ENCODE assay signal across 22 cellular contexts in the genomic region with DNA sequence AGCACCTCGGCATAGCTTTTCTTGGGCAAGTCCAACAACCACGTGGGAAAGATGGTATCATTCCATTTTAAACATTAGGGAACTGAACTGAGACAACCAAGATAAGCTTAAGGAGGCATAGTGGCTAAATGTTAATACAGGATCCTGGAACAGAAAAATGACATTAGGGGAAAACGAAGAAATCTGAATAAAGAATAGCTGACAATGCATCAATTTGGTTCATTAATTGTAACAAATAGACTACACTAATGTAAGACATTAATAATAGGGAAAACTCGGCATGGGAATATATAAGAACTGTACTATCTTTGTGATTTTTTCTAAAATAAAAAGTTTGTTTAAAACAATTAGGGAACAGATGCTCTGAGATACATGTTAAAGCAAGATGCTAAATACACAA.
DNase-seq lines count a peak whose midpoint lies in the region; ATAC-seq, FAIRE-seq and TF ChIP-seq lines count a peak whose summit lies in the region.
"Had no signal": no experiment of that assay in that cellular context is flagged by ENCODE, and none has a peak within 500 bp of the region (broad histone marks: within the 10 kb centered on the region; RNA-seq: fewer than 3 reads in every experiment).

No MANE protein-coding gene starts in this region.

- no peak overlapping the region for H3K4ac ChIP-seq in IMR-90 (ENCODE audit: low read depth, low read length)

- FAIRE-seq in A549 (lab: Jason Lieb, UNC) = no peak
- FAIRE-seq in frontal cortex (lab: Jason Lieb, UNC) = peak; percentile 6
- FAIRE-seq: A204.1, D721Med, G401.6, GM12891, GM19239 had no signal

- WGBS in A549 (ENCODE audit: missing lambda C conversion rate) = 76% methylated on average over 4 of the region's 4 CpGs
- no CpG with 5 or more reads among the region's 4 CpGs for WGBS in IMR-90 (ENCODE audit: extremely low coverage in 2 of 2, insufficient read length in 1 of 2), 2 experiments
- 97% methylated on average over 4 of the region's 4 CpGs for WGBS in mammary epithelial cell (ENCODE audit: low coverage, missing lambda C conversion rate)

- ATAC-seq in A549 (no peak), IMR-90 (ENCODE audit: low read depth) (no peak), thoracic aorta (ENCODE audit: insufficient number of reproducible peaks, low FRiP score, low read depth) (peak; percentile 46)
- ATAC-seq: CD8-positive, alpha-beta T cell had no signal

- 0 out of 3 replicates have a peak, but pooled peaks cover 4% of the 10 kb centered on the region for H3K9me3 ChIP-seq in A549
- no peaks in the 10 kb centered on the region for H3K9me3 ChIP-seq in IMR-90 (ENCODE audit: control insufficient read depth, insufficient read depth, low read length)
- no peaks in the 10 kb centered on the region for H3K9me3 ChIP-seq in thoracic aorta
- no peaks in the 10 kb centered on the region for H3K9me3 ChIP-seq in mammary epithelial cell (replicated peaks; ENCODE audit: insufficient read depth, low read length)
- H3K9me3 ChIP-seq in tibial artery = no peaks in the 10 kb centered on the region

- no peak overlapping the region for H3K18ac ChIP-seq in IMR-90 (ENCODE audit: low read depth, low read length)

- no peak for TF ChIP-seq CTCF in A549 (IDR thresholded peaks at IDR 0.05)
- TF ChIP-seq CTCF in IMR-90 (conservative IDR thresholded peaks at IDR 0.05; ENCODE audit: low read depth, low read length) = no peak
- no peak for TF ChIP-seq CTCF in thoracic aorta (IDR thresholded peaks at IDR 0.05)
- TF ChIP-seq CTCF in mammary epithelial cell (conservative IDR thresholded peaks at IDR 0.05 in 1 of 2, IDR thresholded peaks at IDR 0.05 in 1 of 2; ENCODE audit: extremely low read depth in 1 of 2, insufficient read depth in 1 of 2, low read depth in 1 of 2, low read length in 2 of 2) = no peak
- TF ChIP-seq CTCF in tibial artery (IDR thresholded peaks at IDR 0.05) = no peak

- DNase-seq in A549 (ENCODE audit: low read depth in 1 of 2, low spot score in 1 of 2) (no peak), IMR-90 (no peak), frontal cortex (ENCODE audit: low spot score in 2 of 2) (no peak), thoracic aorta (ENCODE audit: low spot score) (no peak), midbrain (lab: John Stamatoyannopoulos, UW) (no peak), mammary epithelial cell (no peak), tibial artery (no peak)
- DNase-seq: 8988T; AML-193; Caco-2; Calu3; CD4-positive, alpha-beta T cell; CD8-positive, alpha-beta T cell; DMS79 treated with DMSO at 0.1 percent for 48 hours; GF-D8 had no signal

- no peak overlapping the region for H4K5ac ChIP-seq in IMR-90 (ENCODE audit: low read depth, low read length)

- H2BK5ac ChIP-seq in IMR-90 (ENCODE audit: low read depth, low read length, poor library complexity, severe bottlenecking) = no peak overlapping the region

- no peak overlapping the region for H3K56ac ChIP-seq in IMR-90 (ENCODE audit: extremely low read depth, insufficient read depth, low read length)

- H4K8ac ChIP-seq in IMR-90 (ENCODE audit: low read depth in 2 of 2, low read length in 2 of 2) = no peak overlapping the region

- no peak overlapping the region for H2BK15ac ChIP-seq in IMR-90 (ENCODE audit: low read depth, low read length)

- CTCF ChIA-PET in A549 (lab: Yijun Ruan, JAX) = interaction anchor here (0.6 to 1.9 kb wide), 4 partner anchors 63 to 804 kb away, joined by 3 to 6 read pairs (median 4); no protein-coding TSS in a partner anchor
- CTCF ChIA-PET in IMR-90 (lab: Yijun Ruan, JAX) = no interaction called here
- CTCF ChIA-PET in mammary epithelial cell (lab: Charles Lee; ENCODE audit: low non-redundant PET) = no interaction called here

- dilution Hi-C loops in IMR-90 (cut with HindIII; ENCODE audit: low sequenced_read_pairs, unreplicated experiment) = no loop called here
- dilution Hi-C loops in mammary epithelial cell (cut with HindIII; ENCODE audit: low sequenced_read_pairs) = no loop called here

- no peak overlapping the region for H2BK20ac ChIP-seq in IMR-90 (ENCODE audit: low read depth, low read length)

- H2AK5ac ChIP-seq in IMR-90 (ENCODE audit: low read depth, low read length) = no peak overlapping the region

- H3K9ac ChIP-seq in IMR-90 (ENCODE audit: low read depth, low read length) (no peak overlapping the region), mammary epithelial cell (ENCODE audit: insufficient read depth, low read length) (no peak overlapping the region)
- H3K9ac ChIP-seq: BLaER1 treated with 17β-estradiol and CSF1 and Interleukin-3, amounts not matched to agents 10 nM and 100 nM had no signal

- H3K4me1 ChIP-seq in A549 (peaks cover 19% of the 10 kb centered on the region; the same call in 2 of the 3 replicates), IMR-90 (ENCODE audit: control insufficient read depth, insufficient read depth, low read length) (peaks cover 13% of the 10 kb centered on the region), thoracic aorta (ENCODE audit: control insufficient read depth in 1 of 2, low read depth in 2 of 2) (peaks cover 11 to 46% of the 10 kb centered on the region in 2 donors), mammary epithelial cell (ENCODE audit: insufficient read depth, low read length) (no peaks in the 10 kb centered on the region), tibial artery (peaks cover 0 to 44% (median 5%) of the 10 kb centered on the region in 4 donors)
- H3K4me1 ChIP-seq: BLaER1 treated with 17β-estradiol and CSF1 and Interleukin-3, amounts not matched to agents 10 nM and 100 nM had no signal

- TF ChIP-seq POLR2A in A549 (IDR thresholded peaks at IDR 0.05; ENCODE audit: low read length) (no peak), IMR-90 (IDR thresholded peaks at IDR 0.05; ENCODE audit: low read depth, low read length) (no peak)

- POLR2A ChIA-PET in A549 (lab: Yijun Ruan, JAX) (no interaction called here), IMR-90 (lab: Charles Lee; ENCODE audit: unreplicated experiment) (no interaction called here)

- H4K20me1 ChIP-seq in IMR-90 (ENCODE audit: insufficient read depth, low read length) (peaks cover 20% of the 10 kb centered on the region; the same call in 1 of the 2 replicates), mammary epithelial cell (ENCODE audit: insufficient read depth, low read length) (no peaks in the 10 kb centered on the region)

- no peak for TF ChIP-seq EP300 in A549 (IDR thresholded peaks at IDR 0.05)

- H3K27me3 ChIP-seq in IMR-90 (ENCODE audit: control insufficient read depth, insufficient read depth, low read length) (no peaks in the 10 kb centered on the region), thoracic aorta (replicated peaks; ENCODE audit: insufficient read depth) (no peaks in the 10 kb centered on the region), mammary epithelial cell (ENCODE audit: insufficient read depth, low read length) (no peaks in the 10 kb centered on the region), tibial artery (no peaks in the 10 kb centered on the region)
- H3K27me3 ChIP-seq: BLaER1 treated with 17β-estradiol and CSF1 and Interleukin-3, amounts not matched to agents 10 nM and 100 nM had no signal

- peaks cover 13 to 52% of the 10 kb centered on the region in 2 experiments for H3K79me1 ChIP-seq in IMR-90 (ENCODE audit: low read depth in 1 of 2, low read length in 2 of 2)

- 0 out of 2 replicates have a peak, but pooled peaks cover 2% of the 10 kb centered on the region for H3K36me3 ChIP-seq in IMR-90 (ENCODE audit: control insufficient read depth, insufficient read depth, low read length)
- H3K36me3 ChIP-seq in thoracic aorta = no peaks in the 10 kb centered on the region
- H3K36me3 ChIP-seq in mammary epithelial cell (ENCODE audit: insufficient read depth, low read length) = no peaks in the 10 kb centered on the region
- H3K36me3 ChIP-seq in tibial artery = no peaks in the 10 kb centered on the region

- in situ Hi-C loops in IMR-90 (cut with MboI; ENCODE audit: low sequenced_read_pairs) = loop anchor here (25.0 kb wide), 1 partner anchor 228 kb away; no protein-coding TSS in a partner anchor
- in situ Hi-C loops in mammary epithelial cell (cut with MboI; ENCODE audit: low sequenced_read_pairs in 2 of 2) = loop anchor here in 1 of 2 donors (5.0 kb wide), 1 partner anchor 818 kb away; no protein-coding TSS in a partner anchor

- no peak overlapping the region for H2AK9ac ChIP-seq in IMR-90 (replicated peaks; ENCODE audit: low read depth, low read length, poor library complexity)

- H3K4me3 ChIP-seq in A549 = no peak overlapping the region
- H3K4me3 ChIP-seq in IMR-90 (ENCODE audit: insufficient read depth, low read depth, low read length) = no peak overlapping the region
- no peak overlapping the region for H3K4me3 ChIP-seq in thoracic aorta
- no peak overlapping the region for H3K4me3 ChIP-seq in mammary epithelial cell (replicated peaks in 1 of 3; ENCODE audit: insufficient read depth in 1 of 3, low read depth in 2 of 3, low read length in 3 of 3)
- H3K4me3 ChIP-seq in tibial artery = no peak overlapping the region
- H3K4me3 ChIP-seq: BLaER1 treated with 17β-estradiol and CSF1 and Interleukin-3, amounts not matched to agents 10 nM and 100 nM had no signal

- no peak overlapping the region for H3K14ac ChIP-seq in IMR-90 (replicated peaks; ENCODE audit: low read depth, low read length)

- no peaks in the 10 kb centered on the region for H3K79me2 ChIP-seq in mammary epithelial cell (ENCODE audit: insufficient read depth, low read length)

- H3K27ac ChIP-seq in A549 (no peak overlapping the region), IMR-90 (ENCODE audit: insufficient read depth, low read length) (no peak overlapping the region), thoracic aorta (no peak overlapping the region), mammary epithelial cell (ENCODE audit: insufficient read depth, low read depth, low read length) (no peak overlapping the region), tibial artery (no peak overlapping the region)
- H3K27ac ChIP-seq: BLaER1 treated with 17β-estradiol and CSF1 and Interleukin-3, amounts not matched to agents 10 nM and 100 nM; C4-2B had no signal

- no peak overlapping the region for H4K91ac ChIP-seq in IMR-90 (ENCODE audit: insufficient read depth, low read depth, low read length)

- BruUV-seq in IMR-90 (replicated peaks; lab: Mats Ljungman, UMichigan) (no TSS peak), mammary epithelial cell (replicated peaks; lab: Mats Ljungman, UMichigan) (no TSS peak)

- H3K4me2 ChIP-seq in A549 = no peak overlapping the region
- no peak overlapping the region for H3K4me2 ChIP-seq in IMR-90 (ENCODE audit: low read depth, low read length)
- no peak overlapping the region for H3K4me2 ChIP-seq in mammary epithelial cell (ENCODE audit: insufficient read depth, low read depth, low read length)
- H3K4me2 ChIP-seq: BLaER1 treated with 17β-estradiol and CSF1 and Interleukin-3, amounts not matched to agents 10 nM and 100 nM had no signal

- no peak overlapping the region for H2AFZ ChIP-seq in IMR-90 (replicated peaks; ENCODE audit: low read length, poor library complexity)
- H2AFZ ChIP-seq in mammary epithelial cell (ENCODE audit: low read depth, low read length) = no peak overlapping the region

- no peak overlapping the region for H2BK120ac ChIP-seq in IMR-90 (ENCODE audit: low read depth, low read length)

- no peak overlapping the region for H3K23ac ChIP-seq in IMR-90 (ENCODE audit: low read depth, low read length)

- intact Hi-C loops in IMR-90 (cut with micrococcal nuclease) = no loop called here
- intact Hi-C loops in mammary epithelial cell (cut with micrococcal nuclease) = no loop called here
- intact Hi-C loops in tibial artery (cut with DNase I; ENCODE audit: low total_unique reads) = no loop called here

- no peak for TF ChIP-seq RAD21 in A549 (conservative IDR thresholded peaks at IDR 0.05 in 1 of 2, IDR thresholded peaks at IDR 0.05 in 1 of 2)
- no peak for TF ChIP-seq RAD21 in IMR-90 (IDR thresholded peaks at IDR 0.05; ENCODE audit: low read length)

- H3K9me1 ChIP-seq in IMR-90 (ENCODE audit: insufficient read depth, low read length) = peaks cover 6% of the 10 kb centered on the region
